23 cellular contexts compared by ENCODE assay signal in genomic region chr17:68641276-68642117, GRCh38. TPM values are rescaled to one million over a fixed set of nuclear protein-coding genes. Genes with fewer than 3 reads are reported as not detected.
"Had no signal": no experiment of that assay in that cellular context is flagged by ENCODE, and none has a peak within 500 bp of the region (broad histone marks: within the 10 kb centered on the region; RNA-seq: fewer than 3 reads in every experiment).

No MANE protein-coding gene starts in this region.

- H3K27ac ChIP-seq: colonic mucosa, foreskin keratinocyte, pancreas, prostate gland, sigmoid colon, stomach, thoracic aorta had no signal

- ATAC-seq: foreskin keratinocyte; natural killer cell treated with Interleukin-12 subunit alpha and Interleukin-12 subunit beta and Interleukin-15 and Interleukin-18, amount 100 ng/mL, for 72 hours; pancreas had no signal

- H3K9me3 ChIP-seq: colonic mucosa, pancreas, prostate gland, sigmoid colon, stomach, thoracic aorta had no signal

- DNase-seq: colonic mucosa; dermis blood vessel endothelial cell; endodermal cell; erythroblast; foreskin keratinocyte; head of caudate nucleus; hippocampal formation; kidney glomerular epithelial cell; mesenchymal stem cell; midbrain; occipital lobe; pancreas; sigmoid colon; small intestine; stimulated activated CD4-positive, alpha-beta T cell treated with anti-CD3 and anti-CD28 coated beads, Interleukin-12 subunit alpha, Interleukin-12 subunit beta, amount 100 ng/mL, for 4 hours; stimulated activated naive CD4-positive, alpha-beta T cell; stomach; substantia nigra had no signal

- H3K36me3 ChIP-seq: colonic mucosa, pancreas, prostate gland, sigmoid colon, stomach, thoracic aorta had no signal

- H3K27me3 ChIP-seq: colonic mucosa, pancreas, stomach had no signal

- H3K4me1 ChIP-seq: colonic mucosa, foreskin keratinocyte, pancreas, prostate gland, sigmoid colon had no signal

- H3K4me3 ChIP-seq: colonic mucosa, lung, pancreas, prostate gland, sigmoid colon, stomach, thoracic aorta had no signal

RNA-seq across cellular contexts. Expression of gene FAM20A, which starts 40.3 kb away (rescaled TPM):
- total RNA-seq: dermis blood vessel endothelial cell; endothelial cell of umbilical vein; foreskin keratinocyte; natural killer cell treated with Interleukin-12 subunit alpha and Interleukin-12 subunit beta and Interleukin-15 and Interleukin-18, amount 100 ng/mL, for 72 hours had no signal
- polyA plus RNA-seq: endothelial cell of umbilical vein, foreskin keratinocyte had no signal
